Comparison of ENCODE assay signal across 1 cellular context in genomic region chr22:19852177-19852781, GRCh38.
TF ChIP-seq lines count a peak whose summit lies in the region.

No MANE protein-coding gene starts in this region.

TF ChIP-seq in K562, 482 proteins besides CTCF, POLR2A, EP300 and RAD21 (continues in another document):
- TF ChIP-seq ZNF740 (CRISPR knock-in tag; IDR thresholded peaks at IDR 0.05), result no peak
- TF ChIP-seq ZNF740 (tag; IDR thresholded peaks at IDR 0.05), result 0 out of 4 replicates have a peak, but pooled peaks of 1 of the 2 experiments have one; percentile 19
- TF ChIP-seq FIP1L1 (IDR thresholded peaks at IDR 0.05; ENCODE audit: low read depth, low read length, poor library complexity, severe bottlenecking), result no peak
- TF ChIP-seq GABPB2 (CRISPR knock-in tag; conservative IDR thresholded peaks at IDR 0.05), result peak; percentile 68; the same call in 1 of the 2 replicates
- TF ChIP-seq PTBP1 (IDR thresholded peaks at IDR 0.05; ENCODE audit: low read depth, low read length), result no peak
- no peak for TF ChIP-seq ZNF511 (CRISPR knock-in tag; IDR thresholded peaks at IDR 0.05)
- TF ChIP-seq, protein P1, sequence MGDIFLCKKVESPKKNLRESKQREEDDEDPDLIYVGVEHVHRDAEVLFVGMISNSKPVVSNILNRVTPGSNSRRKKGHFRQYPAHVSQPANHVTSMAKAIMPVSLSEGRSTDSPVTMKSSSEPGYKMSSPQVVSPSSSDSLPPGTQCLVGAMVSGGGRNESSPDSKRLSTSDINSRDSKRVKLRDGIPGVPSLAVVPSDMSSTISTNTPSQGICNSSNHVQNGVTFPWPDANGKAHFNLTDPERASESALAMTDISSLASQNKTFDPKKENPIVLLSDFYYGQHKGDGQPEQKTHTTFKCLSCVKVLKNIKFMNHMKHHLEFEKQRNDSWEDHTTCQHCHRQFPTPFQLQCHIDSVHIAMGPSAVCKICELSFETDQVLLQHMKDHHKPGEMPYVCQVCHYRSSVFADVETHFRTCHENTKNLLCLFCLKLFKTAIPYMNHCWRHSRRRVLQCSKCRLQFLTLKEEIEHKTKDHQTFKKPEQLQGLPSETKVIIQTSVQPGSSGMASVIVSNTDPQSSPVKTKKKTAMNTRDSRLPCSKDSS (IDR thresholded peaks at IDR 0.05; ENCODE audit: low read depth, partially characterized antibody), result no peak
- TF ChIP-seq MAZ (CRISPR knock-in tag; conservative IDR thresholded peaks at IDR 0.05 in 1 of 2, IDR thresholded peaks at IDR 0.05 in 1 of 2), result 0 out of 4 replicates have a peak, but pooled peaks of 1 of the 2 experiments have one; percentile 36
- TF ChIP-seq, protein P2, sequence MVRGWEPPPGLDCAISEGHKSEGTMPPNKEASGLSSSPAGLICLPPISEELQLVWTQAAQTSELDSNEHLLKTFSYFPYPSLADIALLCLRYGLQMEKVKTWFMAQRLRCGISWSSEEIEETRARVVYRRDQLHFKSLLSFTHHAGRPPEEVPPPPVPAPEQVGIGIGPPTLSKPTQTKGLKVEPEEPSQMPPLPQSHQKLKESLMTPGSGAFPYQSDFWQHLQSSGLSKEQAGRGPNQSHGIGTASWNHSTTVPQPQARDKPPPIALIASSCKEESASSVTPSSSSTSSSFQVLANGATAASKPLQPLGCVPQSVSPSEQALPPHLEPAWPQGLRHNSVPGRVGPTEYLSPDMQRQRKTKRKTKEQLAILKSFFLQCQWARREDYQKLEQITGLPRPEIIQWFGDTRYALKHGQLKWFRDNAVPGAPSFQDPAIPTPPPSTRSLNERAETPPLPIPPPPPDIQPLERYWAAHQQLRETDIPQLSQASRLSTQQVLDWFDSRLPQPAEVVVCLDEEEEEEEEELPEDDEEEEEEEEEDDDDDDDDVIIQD (CRISPR knock-in tag; IDR thresholded peaks at IDR 0.05), result no peak
- TF ChIP-seq CHD7 (IDR thresholded peaks at IDR 0.05; ENCODE audit: low read depth, low read length), result no peak
- TF ChIP-seq ZBTB9 (CRISPR knock-in tag; IDR thresholded peaks at IDR 0.05), result 0 out of 2 replicates have a peak, but pooled peaks have one; percentile 28
- TF ChIP-seq MAX (CRISPR knock-in tag; IDR thresholded peaks at IDR 0.05), result no peak
- peak; percentile 83 for TF ChIP-seq WHSC1 (IDR thresholded peaks at IDR 0.05; ENCODE audit: low read length)
- no peak for TF ChIP-seq CREB1 (IDR thresholded peaks at IDR 0.05)
- no peak for TF ChIP-seq CREB1 (CRISPR knock-in tag; IDR thresholded peaks at IDR 0.05)
- no peak for TF ChIP-seq TCF7L2 (IDR thresholded peaks at IDR 0.05; ENCODE audit: low read depth, low read length)
- TF ChIP-seq, protein P3, sequence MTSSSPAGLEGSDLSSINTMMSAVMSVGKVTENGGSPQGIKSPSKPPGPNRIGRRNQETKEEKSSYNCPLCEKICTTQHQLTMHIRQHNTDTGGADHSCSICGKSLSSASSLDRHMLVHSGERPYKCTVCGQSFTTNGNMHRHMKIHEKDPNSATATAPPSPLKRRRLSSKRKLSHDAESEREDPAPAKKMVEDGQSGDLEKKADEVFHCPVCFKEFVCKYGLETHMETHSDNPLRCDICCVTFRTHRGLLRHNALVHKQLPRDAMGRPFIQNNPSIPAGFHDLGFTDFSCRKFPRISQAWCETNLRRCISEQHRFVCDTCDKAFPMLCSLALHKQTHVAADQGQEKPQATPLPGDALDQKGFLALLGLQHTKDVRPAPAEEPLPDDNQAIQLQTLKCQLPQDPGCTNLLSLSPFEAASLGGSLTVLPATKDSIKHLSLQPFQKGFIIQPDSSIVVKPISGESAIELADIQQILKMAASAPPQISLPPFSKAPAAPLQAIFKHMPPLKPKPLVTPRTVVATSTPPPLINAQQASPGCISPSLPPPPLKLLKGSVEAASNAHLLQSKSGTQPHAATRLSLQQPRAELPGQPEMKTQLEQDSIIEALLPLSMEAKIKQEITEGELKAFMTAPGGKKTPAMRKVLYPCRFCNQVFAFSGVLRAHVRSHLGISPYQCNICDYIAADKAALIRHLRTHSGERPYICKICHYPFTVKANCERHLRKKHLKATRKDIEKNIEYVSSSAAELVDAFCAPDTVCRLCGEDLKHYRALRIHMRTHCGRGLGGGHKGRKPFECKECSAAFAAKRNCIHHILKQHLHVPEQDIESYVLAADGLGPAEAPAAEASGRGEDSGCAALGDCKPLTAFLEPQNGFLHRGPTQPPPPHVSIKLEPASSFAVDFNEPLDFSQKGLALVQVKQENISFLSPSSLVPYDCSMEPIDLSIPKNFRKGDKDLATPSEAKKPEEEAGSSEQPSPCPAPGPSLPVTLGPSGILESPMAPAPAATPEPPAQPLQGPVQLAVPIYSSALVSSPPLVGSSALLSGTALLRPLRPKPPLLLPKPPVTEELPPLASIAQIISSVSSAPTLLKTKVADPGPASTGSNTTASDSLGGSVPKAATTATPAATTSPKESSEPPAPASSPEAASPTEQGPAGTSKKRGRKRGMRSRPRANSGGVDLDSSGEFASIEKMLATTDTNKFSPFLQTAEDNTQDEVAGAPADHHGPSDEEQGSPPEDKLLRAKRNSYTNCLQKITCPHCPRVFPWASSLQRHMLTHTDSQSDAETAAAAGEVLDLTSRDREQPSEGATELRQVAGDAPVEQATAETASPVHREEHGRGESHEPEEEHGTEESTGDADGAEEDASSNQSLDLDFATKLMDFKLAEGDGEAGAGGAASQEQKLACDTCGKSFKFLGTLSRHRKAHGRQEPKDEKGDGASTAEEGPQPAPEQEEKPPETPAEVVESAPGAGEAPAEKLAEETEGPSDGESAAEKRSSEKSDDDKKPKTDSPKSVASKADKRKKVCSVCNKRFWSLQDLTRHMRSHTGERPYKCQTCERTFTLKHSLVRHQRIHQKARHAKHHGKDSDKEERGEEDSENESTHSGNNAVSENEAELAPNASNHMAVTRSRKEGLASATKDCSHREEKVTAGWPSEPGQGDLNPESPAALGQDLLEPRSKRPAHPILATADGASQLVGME (CRISPR knock-in tag; IDR thresholded peaks at IDR 0.05), result peak; percentile 75; the same call in 1 of the 2 replicates
- no peak for TF ChIP-seq ZKSCAN1 (IDR thresholded peaks at IDR 0.05; ENCODE audit: low read depth, low read length)
- TF ChIP-seq NEUROD1 (IDR thresholded peaks at IDR 0.05; ENCODE audit: borderline replicate concordance, low read depth, low read length, partially characterized antibody), result no peak
- no peak for TF ChIP-seq ETV6 (IDR thresholded peaks at IDR 0.05; ENCODE audit: borderline replicate concordance in 1 of 2, low read depth in 2 of 2, low read length in 1 of 2)
- no peak for TF ChIP-seq ETV6 (CRISPR knock-in tag; IDR thresholded peaks at IDR 0.05; ENCODE audit: borderline replicate concordance)
- no peak for TF ChIP-seq PRMT5 (CRISPR knock-in tag; IDR thresholded peaks at IDR 0.05)
- no peak for TF ChIP-seq ZFPM2 (CRISPR knock-in tag; IDR thresholded peaks at IDR 0.05)
